In genomic region chr15:50304856-50305255, GRCh38 we compare ENCODE assay signal across 28 cellular contexts. TPM values are rescaled to one million over a fixed set of nuclear protein-coding genes. Genes with fewer than 3 reads are reported as not detected.
"Had no signal": no experiment of that assay in that cellular context is flagged by ENCODE, and none has a peak within 500 bp of the region (broad histone marks: within the 10 kb centered on the region; RNA-seq: fewer than 3 reads in every experiment).

No MANE protein-coding gene starts in this region.

- H3K27me3 Mint-ChIP-seq: dendritic cell treated with granulocyte-macrophage colony-stimulating factor and Interleukin-4, amounts not matched to agents 40 ng/mL and 50 ng/mL, for 4 days; effector memory CD8-positive, alpha-beta T cell; memory B cell; progenitor cell of endocrine pancreas; stimulated activated memory B cell treated with anti-CD40 and anti-IgM and Interleukin-4, amounts not matched to agents 10 μg/mL and 1 μg/mL and 100 μg/mL, for 72 hours; stimulated activated naive CD8-positive, alpha-beta T cell treated with anti-CD3 and anti-CD28 coated beads, Interleukin-15, Interleukin-2, amounts not matched to agents 100 ng/mL and 50 ng/mL, for 24 hours had no signal

- H2AFZ ChIP-seq: hepatocyte had no signal

- H3K4me1 Mint-ChIP-seq: memory B cell had no signal

- H3K4me3 Mint-ChIP-seq: dendritic cell treated with granulocyte-macrophage colony-stimulating factor and Interleukin-4, amounts not matched to agents 40 ng/mL and 50 ng/mL, for 4 days; effector memory CD8-positive, alpha-beta T cell; memory B cell; nephron; stimulated activated memory B cell treated with anti-CD40 and anti-IgM and Interleukin-4, amounts not matched to agents 10 μg/mL and 1 μg/mL and 100 μg/mL, for 72 hours; stimulated activated naive CD8-positive, alpha-beta T cell treated with anti-CD3 and anti-CD28 coated beads, Interleukin-15, Interleukin-2, amounts not matched to agents 100 ng/mL and 50 ng/mL, for 24 hours had no signal

- H3K9me3 Mint-ChIP-seq: effector memory CD8-positive, alpha-beta T cell had no signal

- H3K27ac Mint-ChIP-seq: dendritic cell treated with granulocyte-macrophage colony-stimulating factor and Interleukin-4, amounts not matched to agents 40 ng/mL and 50 ng/mL, for 4 days; memory B cell; nephron; progenitor cell of endocrine pancreas; stimulated activated memory B cell treated with anti-CD40 and anti-IgM and Interleukin-4, amounts not matched to agents 10 μg/mL and 1 μg/mL and 100 μg/mL, for 72 hours; stimulated activated naive CD8-positive, alpha-beta T cell treated with anti-CD3 and anti-CD28 coated beads, Interleukin-15, Interleukin-2, amounts not matched to agents 100 ng/mL and 50 ng/mL, for 24 hours had no signal

- H3K4me1 ChIP-seq: esophagus muscularis mucosa, left ventricle myocardium inferior, lower lobe of right lung, pancreas, transverse colon had no signal

- H3K4me3 ChIP-seq: esophagus muscularis mucosa, hepatocyte, left ventricle myocardium inferior, lower lobe of right lung, pancreas, spleen, thoracic aorta, transverse colon had no signal

- DNase-seq: cerebellar nuclear complex; effector memory CD8-positive, alpha-beta T cell; foreskin melanocyte; head of caudate nucleus; kidney; left cardiac atrium; left ventricle myocardium inferior; lower lobe of right lung; midbrain; occipital lobe; pancreas; right cardiac atrium; spleen; stimulated activated CD4-positive, alpha-beta T cell treated with anti-CD3 and anti-CD28 coated beads, Interleukin-15, amount 100 ng/mL, for 24 hours; stimulated activated CD4-positive, alpha-beta T cell treated with anti-CD3 and anti-CD28 coated beads, Interleukin-1b, Interleukin-23, amount 100 ng/mL, for 48 hours; stimulated activated CD4-positive, alpha-beta T cell treated with anti-CD3 and anti-CD28 coated beads, Interleukin-4, amount 100 ng/mL, for 24 hours; substantia nigra; transverse colon had no signal

- H3K9me3 ChIP-seq: lower lobe of right lung, pancreas, thoracic aorta had no signal

- H3K27me3 ChIP-seq: esophagus muscularis mucosa, hepatocyte, pancreas, spleen, transverse colon had no signal

- ATAC-seq: effector memory CD8-positive, alpha-beta T cell; left cardiac atrium; lower lobe of right lung; pancreas; right cardiac atrium; stimulated activated memory B cell treated with anti-CD40 and anti-IgM and Interleukin-4, amounts not matched to agents 10 μg/mL and 1 μg/mL and 100 μg/mL, for 72 hours had no signal

- H3K4me2 ChIP-seq: hepatocyte had no signal

- H3K27ac ChIP-seq: epithelial cell of prostate, esophagus muscularis mucosa, hepatocyte, left ventricle myocardium inferior, lower lobe of right lung, pancreas, spleen, thoracic aorta, transverse colon had no signal

RNA-seq across cellular contexts. Expression of gene HDC, which starts 39.3 kb away (rescaled TPM):
- total RNA-seq: hepatocyte, occipital lobe, progenitor cell of endocrine pancreas had no signal
- polyA plus RNA-seq: hepatocyte, right cardiac atrium had no signal
